In the genomic region with DNA sequence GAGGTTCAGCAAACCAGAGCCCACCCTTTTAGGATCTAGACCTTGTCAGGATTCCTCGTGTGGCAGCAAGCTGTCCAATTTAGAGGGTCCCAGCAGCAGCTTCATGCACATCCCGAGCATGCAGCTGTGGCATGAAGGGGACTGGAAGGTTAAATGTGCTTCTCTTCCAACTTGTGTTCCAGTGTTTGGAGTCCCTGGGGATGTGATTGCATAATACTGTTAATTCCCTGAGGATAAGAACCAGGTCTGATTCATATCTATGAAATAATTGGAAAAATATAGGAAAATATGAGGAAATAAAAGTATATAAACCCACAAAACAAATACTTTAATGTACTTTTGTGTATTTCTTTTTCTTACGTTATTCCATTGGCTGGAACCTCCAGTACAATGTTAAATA, we compare ENCODE assay signal across 21 cellular contexts.
DNase-seq lines count a peak whose midpoint lies in the region; ATAC-seq, FAIRE-seq and TF ChIP-seq lines count a peak whose summit lies in the region.
"Had no signal": no experiment of that assay in that cellular context is flagged by ENCODE, and none has a peak within 500 bp of the region (broad histone marks: within the 10 kb centered on the region; RNA-seq: fewer than 3 reads in every experiment).

No MANE protein-coding gene starts in this region.

- H3K9ac ChIP-seq in IMR-90 (ENCODE audit: low read depth, low read length) = no peak overlapping the region
- H3K9ac ChIP-seq: KMS-11 had no signal

- H3K4me3 ChIP-seq in IMR-90 (ENCODE audit: insufficient read depth, low read depth, low read length) (no peak overlapping the region), bronchial epithelial cell (ENCODE audit: low read depth, low read length) (no peak overlapping the region), fibroblast of pulmonary artery (replicated peaks; ENCODE audit: low read depth, low read length) (no peak overlapping the region), skin epidermis (no peak overlapping the region)
- H3K4me3 ChIP-seq: Peyer's patch had no signal

- H2BK120ac ChIP-seq in IMR-90 (ENCODE audit: low read depth, low read length) = no peak overlapping the region

- DNase-seq in IMR-90 = peak; percentile 28
- DNase-seq in bronchial epithelial cell (ENCODE audit: low read depth) = peak; percentile 47
- DNase-seq in fibroblast of pulmonary artery (ENCODE audit: low read depth) = peak; percentile 24
- DNase-seq in SKM-1 treated with dmso at 0.1 percent for 144 hours (lab: John Stamatoyannopoulos, UW; ENCODE audit: unreplicated experiment) = no peak
- DNase-seq in central memory CD4-positive, alpha-beta T cell = no peak
- no peak for DNase-seq in NCI-H2171 (lab: John Stamatoyannopoulos, UW)
- no peak for DNase-seq in activated CD4-positive, alpha-beta memory T cell treated with anti-CD3 and anti-CD28 coated beads for 36 hours
- DNase-seq: ACHN; CD4-positive, alpha-beta T cell; DMS79; HCEC 1CT; MM.1S; NCI-H1105; NCI-H1694 treated with DMSO at 0.1 percent for 48 hours; NCI-H82; SHP77 treated with DMSO at 0.1 percent for 48 hours had no signal

- H3K56ac ChIP-seq in IMR-90 (ENCODE audit: extremely low read depth, insufficient read depth, low read length) = no peak overlapping the region

- in situ Hi-C loops in IMR-90 (cut with MboI; ENCODE audit: low sequenced_read_pairs) = no loop called here

- CTCF ChIA-PET in IMR-90 (lab: Yijun Ruan, JAX) = no interaction called here
- CTCF ChIA-PET in activated CD4-positive, alpha-beta memory T cell treated with anti-CD3 and anti-CD28 coated beads for 36 hours (lab: Charles Lee) = no interaction called here

- no peak overlapping the region for H4K8ac ChIP-seq in IMR-90 (ENCODE audit: low read depth in 2 of 2, low read length in 2 of 2)

- FAIRE-seq in bronchial epithelial cell (lab: Jason Lieb, UNC) = no peak
- FAIRE-seq: G401.6 had no signal

- H2BK5ac ChIP-seq in IMR-90 (ENCODE audit: low read depth, low read length, poor library complexity, severe bottlenecking) = no peak overlapping the region

- H2AK5ac ChIP-seq in IMR-90 (ENCODE audit: low read depth, low read length) = no peak overlapping the region

- H3K4me1 ChIP-seq in IMR-90 (ENCODE audit: control insufficient read depth, insufficient read depth, low read length) = no peaks in the 10 kb centered on the region
- H3K4me1 ChIP-seq: Peyer's patch had no signal

- H3K9me3 ChIP-seq in IMR-90 (ENCODE audit: control insufficient read depth, insufficient read depth, low read length) = peaks cover 4% of the 10 kb centered on the region

- H3K4ac ChIP-seq in IMR-90 (ENCODE audit: low read depth, low read length) = no peak overlapping the region

- H2AFZ ChIP-seq in IMR-90 (replicated peaks; ENCODE audit: low read length, poor library complexity) = no peak overlapping the region

- H3K27me3 Mint-ChIP-seq in activated CD4-positive, alpha-beta memory T cell treated with anti-CD3 and anti-CD28 coated beads for 36 hours = peaks cover 3% of the 10 kb centered on the region

- no peak for TF ChIP-seq POLR2A in IMR-90 (IDR thresholded peaks at IDR 0.05; ENCODE audit: low read depth, low read length)

- no peak overlapping the region for H3K27ac Mint-ChIP-seq in activated CD4-positive, alpha-beta memory T cell treated with anti-CD3 and anti-CD28 coated beads for 36 hours
- H3K27ac Mint-ChIP-seq: B cell; CD4-positive, alpha-beta T cell had no signal

- H2BK20ac ChIP-seq in IMR-90 (ENCODE audit: low read depth, low read length) = no peak overlapping the region

- H3K79me1 ChIP-seq in IMR-90 (ENCODE audit: low read depth in 1 of 2, low read length in 2 of 2) = no peaks in the 10 kb centered on the region

- no peaks in the 10 kb centered on the region for H3K4me1 Mint-ChIP-seq in activated CD4-positive, alpha-beta memory T cell treated with anti-CD3 and anti-CD28 coated beads for 36 hours (ENCODE audit: low read depth)
- H3K4me1 Mint-ChIP-seq: B cell had no signal

- no peak for TF ChIP-seq CTCF in IMR-90 (conservative IDR thresholded peaks at IDR 0.05; ENCODE audit: low read depth, low read length)
- no peak for TF ChIP-seq CTCF in bronchial epithelial cell (IDR thresholded peaks at IDR 0.05; ENCODE audit: insufficient read depth, low read length, severe bottlenecking)
- TF ChIP-seq CTCF in fibroblast of pulmonary artery (IDR thresholded peaks at IDR 0.05; ENCODE audit: low read length, missing control alignments) = no peak

- H3K14ac ChIP-seq in IMR-90 (replicated peaks; ENCODE audit: low read depth, low read length) = no peak overlapping the region

- H3K23ac ChIP-seq in IMR-90 (ENCODE audit: low read depth, low read length) = no peak overlapping the region

- H3K27me3 ChIP-seq in IMR-90 (ENCODE audit: control insufficient read depth, insufficient read depth, low read length) (peaks cover 4% of the 10 kb centered on the region), bronchial epithelial cell (ENCODE audit: control insufficient read depth, insufficient read depth, low read length) (no peaks in the 10 kb centered on the region)
- H3K27me3 ChIP-seq: Peyer's patch had no signal

- no peak overlapping the region for H3K27ac ChIP-seq in IMR-90 (ENCODE audit: insufficient read depth, low read length)
- H3K27ac ChIP-seq in skin epidermis = peak overlapping the region in 13 of 21 experiments; percentile 1 to 89 (median 49)
- H3K27ac ChIP-seq: KMS-11, Peyer's patch had no signal

- H3K9me1 ChIP-seq in IMR-90 (ENCODE audit: insufficient read depth, low read length) = no peaks in the 10 kb centered on the region

- intact Hi-C loops in IMR-90 (cut with micrococcal nuclease) = no loop called here
- intact Hi-C loops in activated CD4-positive, alpha-beta memory T cell treated with anti-CD3 and anti-CD28 coated beads for 36 hours (cut with micrococcal nuclease) = no loop called here

- no peak overlapping the region for H4K5ac ChIP-seq in IMR-90 (ENCODE audit: low read depth, low read length)

- no CpG with 5 or more reads among the region's 3 CpGs for WGBS in IMR-90 (ENCODE audit: extremely low coverage in 2 of 2, insufficient read length in 1 of 2), 2 experiments

- H4K20me1 ChIP-seq in IMR-90 (ENCODE audit: insufficient read depth, low read length) = no peaks in the 10 kb centered on the region

- H2AK9ac ChIP-seq in IMR-90 (replicated peaks; ENCODE audit: low read depth, low read length, poor library complexity) = no peak overlapping the region

- no TSS peak for BruUV-seq in IMR-90 (replicated peaks; lab: Mats Ljungman, UMichigan)

- TF ChIP-seq RAD21 in IMR-90 (IDR thresholded peaks at IDR 0.05; ENCODE audit: low read length) = no peak

- no peak overlapping the region for H3K4me2 ChIP-seq in IMR-90 (ENCODE audit: low read depth, low read length)
- H3K4me2 ChIP-seq: KMS-11 had no signal

- no peak overlapping the region for H2BK15ac ChIP-seq in IMR-90 (ENCODE audit: low read depth, low read length)

- no peak overlapping the region for H4K91ac ChIP-seq in IMR-90 (ENCODE audit: insufficient read depth, low read depth, low read length)

- peaks cover 2% of the 10 kb centered on the region for H3K36me3 Mint-ChIP-seq in activated CD4-positive, alpha-beta memory T cell treated with anti-CD3 and anti-CD28 coated beads for 36 hours

- no peak overlapping the region for H3K4me3 Mint-ChIP-seq in activated CD4-positive, alpha-beta memory T cell treated with anti-CD3 and anti-CD28 coated beads for 36 hours
- H3K4me3 Mint-ChIP-seq: B cell; CD4-positive, alpha-beta T cell had no signal

- H3K9me3 Mint-ChIP-seq in activated CD4-positive, alpha-beta memory T cell treated with anti-CD3 and anti-CD28 coated beads for 36 hours = peaks cover 6% of the 10 kb centered on the region

- no peak for ATAC-seq in IMR-90 (ENCODE audit: low read depth)

- dilution Hi-C loops in IMR-90 (cut with HindIII; ENCODE audit: low sequenced_read_pairs, unreplicated experiment) = no loop called here

- no peak overlapping the region for H3K18ac ChIP-seq in IMR-90 (ENCODE audit: low read depth, low read length)

- POLR2A ChIA-PET in IMR-90 (lab: Charles Lee; ENCODE audit: unreplicated experiment) = no interaction called here
- POLR2A ChIA-PET in activated CD4-positive, alpha-beta memory T cell treated with anti-CD3 and anti-CD28 coated beads for 36 hours (lab: Charles Lee) = no interaction called here

- H3K36me3 ChIP-seq in IMR-90 (ENCODE audit: control insufficient read depth, insufficient read depth, low read length) (no peaks in the 10 kb centered on the region), bronchial epithelial cell (ENCODE audit: control insufficient read depth, insufficient read depth, low read length) (no peaks in the 10 kb centered on the region)
- H3K36me3 ChIP-seq: Peyer's patch had no signal

TF ChIP-seq in IMR-90, 13 proteins besides CTCF, POLR2A, EP300 and RAD21:
- peak; percentile 74 for TF ChIP-seq CEBPB (IDR thresholded peaks at IDR 0.05; ENCODE audit: low read depth, low read length)
- TF ChIP-seq, protein P1, sequence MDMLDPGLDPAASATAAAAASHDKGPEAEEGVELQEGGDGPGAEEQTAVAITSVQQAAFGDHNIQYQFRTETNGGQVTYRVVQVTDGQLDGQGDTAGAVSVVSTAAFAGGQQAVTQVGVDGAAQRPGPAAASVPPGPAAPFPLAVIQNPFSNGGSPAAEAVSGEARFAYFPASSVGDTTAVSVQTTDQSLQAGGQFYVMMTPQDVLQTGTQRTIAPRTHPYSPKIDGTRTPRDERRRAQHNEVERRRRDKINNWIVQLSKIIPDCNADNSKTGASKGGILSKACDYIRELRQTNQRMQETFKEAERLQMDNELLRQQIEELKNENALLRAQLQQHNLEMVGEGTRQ (IDR thresholded peaks at IDR 0.05; ENCODE audit: low read depth, low read length) = no peak

Comparison
In these comparisons a context has a peak if more than half of its experiments do, and no peak if none do; other contexts are left out.
1. DNase-seq: peak in IMR-90 (single experiment), bronchial epithelial cell (single experiment) and fibroblast of pulmonary artery (single experiment); none in SKM-1 treated with dmso at 0.1 percent for 144 hours (single experiment), central memory CD4-positive, alpha-beta T cell (single experiment), NCI-H2171 (single experiment) and activated CD4-positive, alpha-beta memory T cell treated with anti-CD3 and anti-CD28 coated beads for 36 hours (single experiment).